8 cellular contexts compared by ENCODE assay signal in the genomic region with DNA sequence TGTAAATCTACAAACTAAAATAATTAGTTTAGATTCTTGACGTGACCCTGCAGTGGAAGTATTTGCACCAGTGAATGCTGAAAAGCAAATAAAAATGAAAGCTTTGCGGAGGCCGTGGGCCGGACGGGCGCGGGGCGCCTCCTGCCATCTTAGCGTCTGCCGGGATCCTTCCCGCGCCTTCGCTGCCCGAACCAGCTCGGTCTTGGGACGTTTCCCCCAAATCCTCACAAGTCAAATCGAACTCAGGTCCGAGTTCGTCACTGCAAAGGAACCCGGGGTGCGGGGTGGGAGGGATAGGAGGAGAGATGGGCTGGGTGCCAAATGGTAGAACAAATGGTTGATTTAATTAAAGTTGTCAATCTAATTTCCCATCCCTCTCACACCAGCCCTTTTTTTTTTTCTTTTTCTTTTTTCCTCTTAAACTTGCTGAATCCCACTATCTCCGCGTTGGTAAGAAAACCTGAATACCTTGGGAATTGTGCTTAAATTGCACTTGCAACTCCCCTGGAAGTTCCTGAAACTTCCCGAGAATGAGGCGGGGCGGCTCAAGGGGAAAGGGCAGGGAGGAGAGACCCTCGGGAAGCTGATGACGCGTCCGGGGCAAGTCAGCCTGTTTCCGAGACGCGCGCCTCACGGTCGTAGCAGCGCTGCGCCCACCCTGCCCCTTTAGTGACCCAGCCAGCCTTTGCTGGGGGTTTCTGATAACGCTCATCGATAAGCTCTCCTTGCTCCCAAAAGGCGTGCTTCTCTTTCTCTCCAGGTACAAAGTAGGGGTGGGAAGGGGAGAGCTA. TPM values are rescaled to one million over a fixed set of nuclear protein-coding genes. Genes with fewer than 3 reads are reported as not detected.
A peak's percentile ranks its signal among the peaks of the same experiment; 100 is the strongest.
DNase-seq lines count a peak whose midpoint lies in the region; ATAC-seq and TF ChIP-seq lines count a peak whose summit lies in the region.

No MANE protein-coding gene starts in this region.

- no peak for TF ChIP-seq CTCF in prostate gland (IDR thresholded peaks at IDR 0.05)

- H3K4me1 ChIP-seq in adipocyte (ENCODE audit: control insufficient read depth, insufficient read depth, low read length) (peaks cover 35% of the 10 kb centered on the region), prostate gland (replicated peaks) (no peaks in the 10 kb centered on the region)

- H3K4me1 Mint-ChIP-seq in IgD-negative memory B cell, result peaks cover 2 to 16% (median 14%) of the 10 kb centered on the region in 3 donors

- peaks cover 24% of the 10 kb centered on the region for H3K27me3 Mint-ChIP-seq in IgD-negative memory B cell

- H3K27me3 ChIP-seq in adipocyte (replicated peaks; ENCODE audit: control insufficient read depth, insufficient read depth, low read length) (no peaks in the 10 kb centered on the region), prostate gland (replicated peaks; ENCODE audit: insufficient read depth) (no peaks in the 10 kb centered on the region)

- H3K4me3 ChIP-seq in adipocyte (ENCODE audit: low read length) (peak overlapping the region; percentile 89), prostate gland (peak overlapping the region; percentile 42 to 47)

- WGBS in prostate gland, result 2% methylated on average over 41 of the region's 41 CpGs

- intact Hi-C loops in left ventricle myocardium superior (cut with micrococcal nuclease) (loop anchor here (5.0 to 10.0 kb wide), 2 partner anchors 228 to 410 kb away; no protein-coding TSS in a partner anchor), prostate gland (cut with DNase I) (loop anchor here (5.0 to 10.0 kb wide), 4 partner anchors 60 to 345 kb away; no protein-coding TSS in a partner anchor)

- H3K27ac ChIP-seq in prostate gland, result peak overlapping the region; percentile 79 to 80

- peak overlapping the region; percentile 91 for H3K9ac ChIP-seq in adipocyte (ENCODE audit: low read length)

- no peaks in the 10 kb centered on the region for H3K9me3 ChIP-seq in adipocyte (ENCODE audit: control insufficient read depth, low read length)
- no peaks in the 10 kb centered on the region for H3K9me3 ChIP-seq in prostate gland

- DNase-seq in AG08396 (ENCODE audit: low spot score) (peak; percentile 49), adipocyte (ENCODE audit: low read depth) (peak; percentile 72), left ventricle myocardium superior (peak; percentile 55), prostate gland (ENCODE audit: low spot score) (peak; percentile 40), CD1c-positive myeloid dendritic cell (ENCODE audit: extremely low spot score) (no peak), SHP77 treated with DMSO at 0.1 percent for 48 hours (lab: John Stamatoyannopoulos, UW) (no peak)

- peak overlapping the region; percentile 74 to 92 (median 83) for H3K4me3 Mint-ChIP-seq in IgD-negative memory B cell

- H3K9me3 Mint-ChIP-seq in IgD-negative memory B cell, result no peaks in the 10 kb centered on the region

- ATAC-seq in left ventricle myocardium superior, result peak; percentile 42
- no peak for ATAC-seq in HG03439 (IDR thresholded peaks at IDR 0.05; ENCODE audit: unreplicated experiment)

- H3K27ac Mint-ChIP-seq in IgD-negative memory B cell, result peak overlapping the region in 1 of 3 donors; percentile 53

- H3K36me3 Mint-ChIP-seq in IgD-negative memory B cell, result no peaks in the 10 kb centered on the region

- no peaks in the 10 kb centered on the region for H3K36me3 ChIP-seq in adipocyte (ENCODE audit: control insufficient read depth, insufficient read depth, low read length, severe bottlenecking)
- H3K36me3 ChIP-seq in prostate gland, result no peaks in the 10 kb centered on the region

- peak; percentile 4 for TF ChIP-seq POLR2A in prostate gland (IDR thresholded peaks at IDR 0.05)

RNA-seq across cellular contexts. Expression of a gene that starts 1.7 kb away (rescaled TPM):
- not detected for polyA plus RNA-seq in IgD-negative memory B cell
- total RNA-seq in left ventricle myocardium superior, result 322 TPM
- 10 to 100 TPM; 95.6 to 97.2 TPM for total RNA-seq in prostate gland

Comparison
In these comparisons a context has a peak if more than half of its experiments do, and no peak if none do; other contexts are left out.
1. DNase-seq: peak in AG08396 (single experiment), adipocyte (single experiment), left ventricle myocardium superior (single experiment) and prostate gland (single experiment); none in CD1c-positive myeloid dendritic cell (single experiment) and SHP77 treated with DMSO at 0.1 percent for 48 hours (single experiment).